Comparison of ENCODE assay signal across 1 cellular context in genomic region chr7:96321670-96322372, GRCh38.
TF ChIP-seq lines count a peak whose summit lies in the region.

A gene with protein sequence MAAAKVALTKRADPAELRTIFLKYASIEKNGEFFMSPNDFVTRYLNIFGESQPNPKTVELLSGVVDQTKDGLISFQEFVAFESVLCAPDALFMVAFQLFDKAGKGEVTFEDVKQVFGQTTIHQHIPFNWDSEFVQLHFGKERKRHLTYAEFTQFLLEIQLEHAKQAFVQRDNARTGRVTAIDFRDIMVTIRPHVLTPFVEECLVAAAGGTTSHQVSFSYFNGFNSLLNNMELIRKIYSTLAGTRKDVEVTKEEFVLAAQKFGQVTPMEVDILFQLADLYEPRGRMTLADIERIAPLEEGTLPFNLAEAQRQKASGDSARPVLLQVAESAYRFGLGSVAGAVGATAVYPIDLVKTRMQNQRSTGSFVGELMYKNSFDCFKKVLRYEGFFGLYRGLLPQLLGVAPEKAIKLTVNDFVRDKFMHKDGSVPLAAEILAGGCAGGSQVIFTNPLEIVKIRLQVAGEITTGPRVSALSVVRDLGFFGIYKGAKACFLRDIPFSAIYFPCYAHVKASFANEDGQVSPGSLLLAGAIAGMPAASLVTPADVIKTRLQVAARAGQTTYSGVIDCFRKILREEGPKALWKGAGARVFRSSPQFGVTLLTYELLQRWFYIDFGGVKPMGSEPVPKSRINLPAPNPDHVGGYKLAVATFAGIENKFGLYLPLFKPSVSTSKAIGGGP (minus strand): TSS chr7:96322098. CDS start chr7:96321956, 142 bp downstream.

TF ChIP-seq in H1, 55 proteins besides CTCF, POLR2A, EP300 and RAD21:
- TF ChIP-seq NRF1 (IDR thresholded peaks at IDR 0.05; ENCODE audit: low read depth, low read length) (no peak), BACH1 (IDR thresholded peaks at IDR 0.05; ENCODE audit: low read length) (no peak), TAF1 (IDR thresholded peaks at IDR 0.05; ENCODE audit: low read depth, low read length) (peak; percentile 45), TAF7 (optimal IDR thresholded peaks at IDR 0.05; ENCODE audit: borderline replicate concordance, low read depth, low read length) (peak; percentile 13), TCF12 (IDR thresholded peaks at IDR 0.05; ENCODE audit: low read depth, low read length) (no peak), JUND (IDR thresholded peaks at IDR 0.05; ENCODE audit: low read length) (no peak), USF2 (IDR thresholded peaks at IDR 0.05; ENCODE audit: low read length) (peak; percentile 94), KDM1A (IDR thresholded peaks at IDR 0.05; ENCODE audit: borderline replicate concordance, low read length) (no peak), TBP (IDR thresholded peaks at IDR 0.05; ENCODE audit: low read depth, low read length) (peak; percentile 42; the same call in 1 of the 2 replicates), RNF2 (IDR thresholded peaks at IDR 0.05; ENCODE audit: borderline replicate concordance, low read depth, low read length, missing control alignments, poor library complexity, severe bottlenecking) (no peak), CBX8 (IDR thresholded peaks at IDR 0.05; ENCODE audit: borderline replicate concordance, low read depth, low read length) (no peak), EGR1 (IDR thresholded peaks at IDR 0.05; ENCODE audit: borderline replicate concordance, low read depth, low read length) (no peak), GTF2F1 (IDR thresholded peaks at IDR 0.05; ENCODE audit: borderline replicate concordance, low read depth, low read length) (no peak), ASH2L (IDR thresholded peaks at IDR 0.05; ENCODE audit: low read length) (peak; percentile 97), MAFK (IDR thresholded peaks at IDR 0.05; ENCODE audit: low read depth, low read length) (no peak), E2F6 (IDR thresholded peaks at IDR 0.05) (peak; percentile 94), PHF8 (conservative IDR thresholded peaks at IDR 0.05; ENCODE audit: low read depth, low read length) (peak; percentile 82), JUN (IDR thresholded peaks at IDR 0.05; ENCODE audit: low read depth, low read length) (no peak), SRF (IDR thresholded peaks at IDR 0.05; ENCODE audit: low read depth, low read length) (no peak), CEBPB (IDR thresholded peaks at IDR 0.05; ENCODE audit: low read depth, low read length) (no peak), CREB1 (IDR thresholded peaks at IDR 0.05) (0 out of 2 replicates have a peak, but pooled peaks have one; percentile 66), YY1 (IDR thresholded peaks at IDR 0.05; ENCODE audit: low read depth, low read length) (peak; percentile 81), ZNF274 (IDR thresholded peaks at IDR 0.05; ENCODE audit: borderline replicate concordance, extremely low read depth, low read length) (no peak), SIRT6 (IDR thresholded peaks at IDR 0.05; ENCODE audit: low read length) (no peak), SAP30 (IDR thresholded peaks at IDR 0.05; ENCODE audit: insufficient read depth, insufficient replicate concordance, low read length) (no peak), KDM5A (IDR thresholded peaks at IDR 0.05; ENCODE audit: low read length) (no peak), ATF3 (IDR thresholded peaks at IDR 0.05; ENCODE audit: insufficient read depth, low read depth, low read length) (peak; percentile 79), RXRA (IDR thresholded peaks at IDR 0.05; ENCODE audit: insufficient read depth, low read depth, low read length) (no peak), CHD1 (IDR thresholded peaks at IDR 0.05; ENCODE audit: low read depth, low read length) (no peak), CTBP2 (IDR thresholded peaks at IDR 0.05; ENCODE audit: borderline replicate concordance, insufficient read depth, insufficient read length, low read length) (no peak), GABPA (IDR thresholded peaks at IDR 0.05; ENCODE audit: borderline replicate concordance, insufficient read depth, low read length) (no peak), POU5F1 (IDR thresholded peaks at IDR 0.05; ENCODE audit: low read depth, low read length) (no peak), SIN3A (conservative IDR thresholded peaks at IDR 0.05 in 1 of 2, IDR thresholded peaks at IDR 0.05 in 1 of 2; ENCODE audit: low read depth in 1 of 2, low read length in 2 of 2) (peak in 1 of 2 experiments; percentile 14; a peak in 1 of 4 replicates), CBX5 (IDR thresholded peaks at IDR 0.05; ENCODE audit: low read depth, low read length) (no peak), KDM4A (IDR thresholded peaks at IDR 0.05; ENCODE audit: low read depth, low read length, severe bottlenecking) (peak; percentile 87), RBBP5 (IDR thresholded peaks at IDR 0.05; ENCODE audit: borderline replicate concordance, low read depth, low read length) (0 out of 2 replicates have a peak, but pooled peaks have one; percentile 77), SP1 (IDR thresholded peaks at IDR 0.05; ENCODE audit: low read depth, low read length) (no peak), NANOG (IDR thresholded peaks at IDR 0.05; ENCODE audit: insufficient read depth, low read depth, low read length, poor library complexity, severe bottlenecking) (no peak), SP4 (IDR thresholded peaks at IDR 0.05; ENCODE audit: low read length) (no peak), RFX5 (IDR thresholded peaks at IDR 0.05; ENCODE audit: borderline replicate concordance, low read depth, low read length) (no peak), CHD2 (IDR thresholded peaks at IDR 0.05; ENCODE audit: low read length) (no peak), SUZ12 (IDR thresholded peaks at IDR 0.05; ENCODE audit: low read length) (no peak), FOSL1 (IDR thresholded peaks at IDR 0.05; ENCODE audit: insufficient read depth, low read depth, low read length) (no peak), SP2 (IDR thresholded peaks at IDR 0.05; ENCODE audit: low read length) (no peak), EZH2 (IDR thresholded peaks at IDR 0.05; ENCODE audit: low read depth, low read length, severe bottlenecking) (no peak), TEAD4 (IDR thresholded peaks at IDR 0.05; ENCODE audit: low read depth, low read length) (no peak), HDAC2 (IDR thresholded peaks at IDR 0.05; ENCODE audit: borderline replicate concordance in 1 of 2, low read depth in 2 of 2, low read length in 2 of 2) (0 out of 4 replicates have a peak, but pooled peaks of 1 of the 2 experiments have one; percentile 59), SIX5 (IDR thresholded peaks at IDR 0.05; ENCODE audit: low read depth, low read length) (no peak), BRCA1 (IDR thresholded peaks at IDR 0.05; ENCODE audit: low read depth, low read length) (no peak), HDAC6 (IDR thresholded peaks at IDR 0.05; ENCODE audit: low read depth, low read length) (no peak), BCL11A (IDR thresholded peaks at IDR 0.05; ENCODE audit: low read depth in 2 of 2, low read length in 2 of 2) (no peak), POLR2AphosphoS5 (IDR thresholded peaks at IDR 0.05; ENCODE audit: low read depth, low read length) (peak; percentile 78)
- TF ChIP-seq, protein P1, sequence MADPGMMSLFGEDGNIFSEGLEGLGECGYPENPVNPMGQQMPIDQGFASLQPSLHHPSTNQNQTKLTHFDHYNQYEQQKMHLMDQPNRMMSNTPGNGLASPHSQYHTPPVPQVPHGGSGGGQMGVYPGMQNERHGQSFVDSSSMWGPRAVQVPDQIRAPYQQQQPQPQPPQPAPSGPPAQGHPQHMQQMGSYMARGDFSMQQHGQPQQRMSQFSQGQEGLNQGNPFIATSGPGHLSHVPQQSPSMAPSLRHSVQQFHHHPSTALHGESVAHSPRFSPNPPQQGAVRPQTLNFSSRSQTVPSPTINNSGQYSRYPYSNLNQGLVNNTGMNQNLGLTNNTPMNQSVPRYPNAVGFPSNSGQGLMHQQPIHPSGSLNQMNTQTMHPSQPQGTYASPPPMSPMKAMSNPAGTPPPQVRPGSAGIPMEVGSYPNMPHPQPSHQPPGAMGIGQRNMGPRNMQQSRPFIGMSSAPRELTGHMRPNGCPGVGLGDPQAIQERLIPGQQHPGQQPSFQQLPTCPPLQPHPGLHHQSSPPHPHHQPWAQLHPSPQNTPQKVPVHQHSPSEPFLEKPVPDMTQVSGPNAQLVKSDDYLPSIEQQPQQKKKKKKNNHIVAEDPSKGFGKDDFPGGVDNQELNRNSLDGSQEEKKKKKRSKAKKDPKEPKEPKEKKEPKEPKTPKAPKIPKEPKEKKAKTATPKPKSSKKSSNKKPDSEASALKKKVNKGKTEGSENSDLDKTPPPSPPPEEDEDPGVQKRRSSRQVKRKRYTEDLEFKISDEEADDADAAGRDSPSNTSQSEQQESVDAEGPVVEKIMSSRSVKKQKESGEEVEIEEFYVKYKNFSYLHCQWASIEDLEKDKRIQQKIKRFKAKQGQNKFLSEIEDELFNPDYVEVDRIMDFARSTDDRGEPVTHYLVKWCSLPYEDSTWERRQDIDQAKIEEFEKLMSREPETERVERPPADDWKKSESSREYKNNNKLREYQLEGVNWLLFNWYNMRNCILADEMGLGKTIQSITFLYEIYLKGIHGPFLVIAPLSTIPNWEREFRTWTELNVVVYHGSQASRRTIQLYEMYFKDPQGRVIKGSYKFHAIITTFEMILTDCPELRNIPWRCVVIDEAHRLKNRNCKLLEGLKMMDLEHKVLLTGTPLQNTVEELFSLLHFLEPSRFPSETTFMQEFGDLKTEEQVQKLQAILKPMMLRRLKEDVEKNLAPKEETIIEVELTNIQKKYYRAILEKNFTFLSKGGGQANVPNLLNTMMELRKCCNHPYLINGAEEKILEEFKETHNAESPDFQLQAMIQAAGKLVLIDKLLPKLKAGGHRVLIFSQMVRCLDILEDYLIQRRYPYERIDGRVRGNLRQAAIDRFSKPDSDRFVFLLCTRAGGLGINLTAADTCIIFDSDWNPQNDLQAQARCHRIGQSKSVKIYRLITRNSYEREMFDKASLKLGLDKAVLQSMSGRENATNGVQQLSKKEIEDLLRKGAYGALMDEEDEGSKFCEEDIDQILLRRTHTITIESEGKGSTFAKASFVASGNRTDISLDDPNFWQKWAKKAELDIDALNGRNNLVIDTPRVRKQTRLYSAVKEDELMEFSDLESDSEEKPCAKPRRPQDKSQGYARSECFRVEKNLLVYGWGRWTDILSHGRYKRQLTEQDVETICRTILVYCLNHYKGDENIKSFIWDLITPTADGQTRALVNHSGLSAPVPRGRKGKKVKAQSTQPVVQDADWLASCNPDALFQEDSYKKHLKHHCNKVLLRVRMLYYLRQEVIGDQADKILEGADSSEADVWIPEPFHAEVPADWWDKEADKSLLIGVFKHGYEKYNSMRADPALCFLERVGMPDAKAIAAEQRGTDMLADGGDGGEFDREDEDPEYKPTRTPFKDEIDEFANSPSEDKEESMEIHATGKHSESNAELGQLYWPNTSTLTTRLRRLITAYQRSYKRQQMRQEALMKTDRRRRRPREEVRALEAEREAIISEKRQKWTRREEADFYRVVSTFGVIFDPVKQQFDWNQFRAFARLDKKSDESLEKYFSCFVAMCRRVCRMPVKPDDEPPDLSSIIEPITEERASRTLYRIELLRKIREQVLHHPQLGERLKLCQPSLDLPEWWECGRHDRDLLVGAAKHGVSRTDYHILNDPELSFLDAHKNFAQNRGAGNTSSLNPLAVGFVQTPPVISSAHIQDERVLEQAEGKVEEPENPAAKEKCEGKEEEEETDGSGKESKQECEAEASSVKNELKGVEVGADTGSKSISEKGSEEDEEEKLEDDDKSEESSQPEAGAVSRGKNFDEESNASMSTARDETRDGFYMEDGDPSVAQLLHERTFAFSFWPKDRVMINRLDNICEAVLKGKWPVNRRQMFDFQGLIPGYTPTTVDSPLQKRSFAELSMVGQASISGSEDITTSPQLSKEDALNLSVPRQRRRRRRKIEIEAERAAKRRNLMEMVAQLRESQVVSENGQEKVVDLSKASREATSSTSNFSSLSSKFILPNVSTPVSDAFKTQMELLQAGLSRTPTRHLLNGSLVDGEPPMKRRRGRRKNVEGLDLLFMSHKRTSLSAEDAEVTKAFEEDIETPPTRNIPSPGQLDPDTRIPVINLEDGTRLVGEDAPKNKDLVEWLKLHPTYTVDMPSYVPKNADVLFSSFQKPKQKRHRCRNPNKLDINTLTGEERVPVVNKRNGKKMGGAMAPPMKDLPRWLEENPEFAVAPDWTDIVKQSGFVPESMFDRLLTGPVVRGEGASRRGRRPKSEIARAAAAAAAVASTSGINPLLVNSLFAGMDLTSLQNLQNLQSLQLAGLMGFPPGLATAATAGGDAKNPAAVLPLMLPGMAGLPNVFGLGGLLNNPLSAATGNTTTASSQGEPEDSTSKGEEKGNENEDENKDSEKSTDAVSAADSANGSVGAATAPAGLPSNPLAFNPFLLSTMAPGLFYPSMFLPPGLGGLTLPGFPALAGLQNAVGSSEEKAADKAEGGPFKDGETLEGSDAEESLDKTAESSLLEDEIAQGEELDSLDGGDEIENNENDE (IDR thresholded peaks at IDR 0.05; ENCODE audit: insufficient replicate concordance, low read length): no peak
- TF ChIP-seq, protein P2, sequence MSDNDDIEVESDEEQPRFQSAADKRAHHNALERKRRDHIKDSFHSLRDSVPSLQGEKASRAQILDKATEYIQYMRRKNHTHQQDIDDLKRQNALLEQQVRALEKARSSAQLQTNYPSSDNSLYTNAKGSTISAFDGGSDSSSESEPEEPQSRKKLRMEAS (IDR thresholded peaks at IDR 0.05): peak; percentile 95
- TF ChIP-seq, protein P3, sequence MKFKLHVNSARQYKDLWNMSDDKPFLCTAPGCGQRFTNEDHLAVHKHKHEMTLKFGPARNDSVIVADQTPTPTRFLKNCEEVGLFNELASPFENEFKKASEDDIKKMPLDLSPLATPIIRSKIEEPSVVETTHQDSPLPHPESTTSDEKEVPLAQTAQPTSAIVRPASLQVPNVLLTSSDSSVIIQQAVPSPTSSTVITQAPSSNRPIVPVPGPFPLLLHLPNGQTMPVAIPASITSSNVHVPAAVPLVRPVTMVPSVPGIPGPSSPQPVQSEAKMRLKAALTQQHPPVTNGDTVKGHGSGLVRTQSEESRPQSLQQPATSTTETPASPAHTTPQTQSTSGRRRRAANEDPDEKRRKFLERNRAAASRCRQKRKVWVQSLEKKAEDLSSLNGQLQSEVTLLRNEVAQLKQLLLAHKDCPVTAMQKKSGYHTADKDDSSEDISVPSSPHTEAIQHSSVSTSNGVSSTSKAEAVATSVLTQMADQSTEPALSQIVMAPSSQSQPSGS (IDR thresholded peaks at IDR 0.05; ENCODE audit: low read length): no peak
TF ChIP-seq in H1: peak in this region for 16.
